ENCODE assay signal across 9 cellular contexts in the genomic region with DNA sequence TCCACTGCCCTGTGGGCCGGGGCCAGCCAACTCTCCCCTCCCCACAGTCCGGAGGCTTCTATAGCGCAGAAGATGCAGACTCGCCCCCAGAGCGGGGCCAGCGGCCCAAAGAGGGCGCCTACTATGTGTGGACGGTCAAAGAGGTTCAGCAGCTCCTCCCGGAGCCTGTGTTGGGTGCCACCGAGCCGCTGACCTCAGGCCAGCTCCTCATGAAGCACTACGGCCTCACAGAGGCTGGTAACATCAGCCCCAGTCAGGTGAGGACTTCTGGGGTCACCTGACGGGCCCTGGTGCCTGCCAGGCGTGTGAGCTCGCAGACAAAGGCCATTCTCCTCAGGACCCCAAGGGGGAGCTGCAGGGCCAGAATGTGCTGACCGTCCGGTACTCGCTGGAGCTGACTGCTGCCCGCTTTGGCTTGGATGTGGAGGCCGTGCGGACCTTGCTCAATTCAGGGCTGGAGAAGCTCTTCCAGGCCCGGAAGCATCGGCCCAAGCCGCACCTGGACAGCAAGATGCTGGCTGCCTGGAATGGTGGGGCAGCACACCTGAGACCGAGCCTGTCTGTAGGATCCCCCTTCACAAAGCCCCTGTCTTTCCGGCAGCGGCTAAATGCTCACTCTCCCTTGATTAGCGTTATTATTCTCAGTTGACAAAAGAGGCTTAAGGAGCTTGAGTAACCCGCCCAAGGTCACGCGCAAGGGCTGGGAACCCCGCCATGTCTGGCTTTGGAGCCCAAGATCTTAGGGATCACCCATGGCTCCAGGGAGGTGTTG. TPM values are rescaled to one million over a fixed set of nuclear protein-coding genes. Genes with fewer than 3 reads are reported as not detected.
DNase-seq lines count a peak whose midpoint lies in the region; ATAC-seq and TF ChIP-seq lines count a peak whose summit lies in the region.
"Had no signal": no experiment of that assay in that cellular context is flagged by ENCODE, and none has a peak within 500 bp of the region (broad histone marks: within the 10 kb centered on the region; RNA-seq: fewer than 3 reads in every experiment).

No MANE protein-coding gene starts in this region.

- no peak overlapping the region for H3K4me3 ChIP-seq in cardiac fibroblast (replicated peaks in 1 of 2; ENCODE audit: low read depth in 2 of 2, low read length in 2 of 2)
- H3K4me3 ChIP-seq in left lung = no peak overlapping the region
- H3K4me3 ChIP-seq in upper lobe of right lung = no peak overlapping the region

- H3K27me3 ChIP-seq in left lung (no peaks in the 10 kb centered on the region), upper lobe of right lung (no peaks in the 10 kb centered on the region)

- DNase-seq in natural killer cell = no peak
- DNase-seq in natural killer cell treated with Interleukin-12 subunit alpha and Interleukin-12 subunit beta and Interleukin-15 and Interleukin-18, amount 100 ng/mL, for 72 hours (ENCODE audit: low spot score) = no peak
- peak; percentile 71 for DNase-seq in NCI-H526 treated with DMSO at 0.1 percent for 48 hours (lab: John Stamatoyannopoulos, UW)
- peak; percentile 91 to 93 for DNase-seq in cardiac fibroblast (ENCODE audit: low read depth in 2 of 2)
- peak; percentile 82 to 84 for DNase-seq in left lung
- DNase-seq in upper lobe of right lung = peak; percentile 89
- DNase-seq in GM19240 (ENCODE audit: insufficient read length, low spot score) = no peak
- DNase-seq in mesenteric fat pad (ENCODE audit: low spot score) = no peak

- H3K4me3 Mint-ChIP-seq in natural killer cell = peak overlapping the region; percentile 35
- H3K4me3 Mint-ChIP-seq in natural killer cell treated with Interleukin-12 subunit alpha and Interleukin-12 subunit beta and Interleukin-15 and Interleukin-18, amount 100 ng/mL, for 72 hours = no peak overlapping the region
- H3K4me3 Mint-ChIP-seq: dendritic cell treated with granulocyte-macrophage colony-stimulating factor and Interleukin-4, amounts not matched to agents 40 ng/mL and 50 ng/mL, for 4 days had no signal

- TF ChIP-seq CTCF in natural killer cell (IDR thresholded peaks at IDR 0.05) = no peak
- TF ChIP-seq CTCF in cardiac fibroblast (IDR thresholded peaks at IDR 0.05; ENCODE audit: low read depth, low read length) = peak; percentile 90
- peak; percentile 80 to 89 for TF ChIP-seq CTCF in left lung (IDR thresholded peaks at IDR 0.05)
- peak; percentile 79 for TF ChIP-seq CTCF in upper lobe of right lung (IDR thresholded peaks at IDR 0.05)

- H3K4me1 ChIP-seq in left lung (peaks cover 7 to 18% of the 10 kb centered on the region in 2 donors), upper lobe of right lung (no peaks in the 10 kb centered on the region)

- H3K9me3 Mint-ChIP-seq in natural killer cell = no peaks in the 10 kb centered on the region
- no peaks in the 10 kb centered on the region for H3K9me3 Mint-ChIP-seq in natural killer cell treated with Interleukin-12 subunit alpha and Interleukin-12 subunit beta and Interleukin-15 and Interleukin-18, amount 100 ng/mL, for 72 hours
- H3K9me3 Mint-ChIP-seq: dendritic cell treated with granulocyte-macrophage colony-stimulating factor and Interleukin-4, amounts not matched to agents 40 ng/mL and 50 ng/mL, for 4 days had no signal

- H3K27me3 Mint-ChIP-seq in natural killer cell (ENCODE audit: low read depth in 2 of 2) = peaks cover 0 to 5% of the 10 kb centered on the region in 2 donors
- H3K27me3 Mint-ChIP-seq in natural killer cell treated with Interleukin-12 subunit alpha and Interleukin-12 subunit beta and Interleukin-15 and Interleukin-18, amount 100 ng/mL, for 72 hours = no peaks in the 10 kb centered on the region

- H3K36me3 ChIP-seq in left lung = peaks cover 0 to 9% of the 10 kb centered on the region in 2 donors
- no peaks in the 10 kb centered on the region for H3K36me3 ChIP-seq in upper lobe of right lung

- H3K27ac ChIP-seq in left lung (no peak overlapping the region), upper lobe of right lung (no peak overlapping the region)

- peaks cover 9% of the 10 kb centered on the region in 2 donors for H3K4me1 Mint-ChIP-seq in natural killer cell
- H3K4me1 Mint-ChIP-seq in natural killer cell treated with Interleukin-12 subunit alpha and Interleukin-12 subunit beta and Interleukin-15 and Interleukin-18, amount 100 ng/mL, for 72 hours (ENCODE audit: low read depth in 2 of 2) = peaks cover 7 to 9% of the 10 kb centered on the region in 2 donors

- H3K27ac Mint-ChIP-seq in natural killer cell = no peak overlapping the region
- H3K27ac Mint-ChIP-seq in natural killer cell treated with Interleukin-12 subunit alpha and Interleukin-12 subunit beta and Interleukin-15 and Interleukin-18, amount 100 ng/mL, for 72 hours = no peak overlapping the region

- H3K9me3 ChIP-seq in left lung = no peaks in the 10 kb centered on the region
- no peaks in the 10 kb centered on the region for H3K9me3 ChIP-seq in upper lobe of right lung

- H3K36me3 Mint-ChIP-seq in natural killer cell = no peaks in the 10 kb centered on the region
- no peaks in the 10 kb centered on the region for H3K36me3 Mint-ChIP-seq in natural killer cell treated with Interleukin-12 subunit alpha and Interleukin-12 subunit beta and Interleukin-15 and Interleukin-18, amount 100 ng/mL, for 72 hours

- ATAC-seq in natural killer cell (no peak), left lung (peak; percentile 82), upper lobe of right lung (peak; percentile 80)
- no peak for ATAC-seq in natural killer cell treated with Interleukin-12 subunit alpha and Interleukin-12 subunit beta and Interleukin-15 and Interleukin-18, amount 100 ng/mL, for 72 hours

- intact Hi-C loops in natural killer cell (cut with micrococcal nuclease) = no loop called here
- intact Hi-C loops in left lung (cut with DNase I) = loop anchor here in 1 of 2 donors (5.0 kb wide), 2 partner anchors 71 to 141 kb away; no protein-coding TSS in a partner anchor
- intact Hi-C loops in upper lobe of right lung (cut with DNase I) = loop anchor here (5.0 kb wide), 1 partner anchor 76 kb away; no protein-coding TSS in a partner anchor

RNA-seq across cellular contexts. Expression of a gene that starts 3.9 kb away (rescaled TPM):
- total RNA-seq in natural killer cell (10 to 100 TPM; 30.7 to 45.5 (median 32.5) TPM), left lung (10 to 100 TPM; 37.6 to 57.2 TPM), upper lobe of right lung (31.6 TPM), mesenteric fat pad (22.3 TPM)
- total RNA-seq in natural killer cell treated with Interleukin-12 subunit alpha and Interleukin-12 subunit beta and Interleukin-15 and Interleukin-18, amount 100 ng/mL, for 72 hours = 10 to 100 TPM; 15.3 to 25.6 TPM

RNA-seq across cellular contexts. Expression of a gene that starts 9.7 kb away (rescaled TPM):
- total RNA-seq in natural killer cell = not detected
- total RNA-seq in natural killer cell treated with Interleukin-12 subunit alpha and Interleukin-12 subunit beta and Interleukin-15 and Interleukin-18, amount 100 ng/mL, for 72 hours = not detected
- 1 to 10 TPM in 1 of 2 donors, under 1 TPM in 1; 0.50 to 4.3 TPM for total RNA-seq in left lung
- total RNA-seq in upper lobe of right lung = not detected
- 0.58 TPM for total RNA-seq in mesenteric fat pad

RNA-seq across cellular contexts. Expression of a gene that starts 18.3 kb away (rescaled TPM):
- total RNA-seq in natural killer cell (not detected), left lung (1 to 10 TPM in 1 of 2 donors, under 1 TPM in 1; 0.55 to 6.4 TPM), upper lobe of right lung (0.09 TPM), mesenteric fat pad (not detected)
- total RNA-seq in natural killer cell treated with Interleukin-12 subunit alpha and Interleukin-12 subunit beta and Interleukin-15 and Interleukin-18, amount 100 ng/mL, for 72 hours = not detected

RNA-seq across cellular contexts. Expression of a gene that starts 42.6 kb away (rescaled TPM):
- 1 to 10 TPM in 1 of 3 donors, under 1 TPM in 2; 0.26 to 4.9 (median 0.70) TPM for total RNA-seq in natural killer cell
- 1 to 10 TPM; 1.1 to 2.8 TPM for total RNA-seq in natural killer cell treated with Interleukin-12 subunit alpha and Interleukin-12 subunit beta and Interleukin-15 and Interleukin-18, amount 100 ng/mL, for 72 hours
- 1 to 10 TPM; 1.4 to 2.7 TPM for total RNA-seq in left lung
- 1.3 TPM for total RNA-seq in upper lobe of right lung
- total RNA-seq in mesenteric fat pad = 0.61 TPM

Comparison
In these comparisons a context has a peak if more than half of its experiments do, and no peak if none do; other contexts are left out.
1. ATAC-seq: peak in left lung (single experiment) and upper lobe of right lung (single experiment); none in natural killer cell (0 of 3) and natural killer cell treated with Interleukin-12 subunit alpha and Interleukin-12 subunit beta and Interleukin-15 and Interleukin-18, amount 100 ng/mL, for 72 hours (0 of 2).
2. DNase-seq: peak in NCI-H526 treated with DMSO at 0.1 percent for 48 hours (single experiment), cardiac fibroblast (2 of 2), left lung (2 of 2) and upper lobe of right lung (single experiment); none in natural killer cell (single experiment), natural killer cell treated with Interleukin-12 subunit alpha and Interleukin-12 subunit beta and Interleukin-15 and Interleukin-18, amount 100 ng/mL, for 72 hours (single experiment), GM19240 (single experiment) and mesenteric fat pad (single experiment).